1 cellular context compared by ENCODE assay signal in genomic region chr3:101561630-101562328, GRCh38.
A peak's percentile ranks its signal among the peaks of the same experiment; 100 is the strongest.
TF ChIP-seq lines count a peak whose summit lies in the region.

Gene TRMT10C (plus strand): TSS chr3:101561868. CDS start chr3:101564782, 2,914 bp downstream.

TF ChIP-seq in K562, 482 proteins besides CTCF, POLR2A, EP300 and RAD21 (continued from another document and continues in another):
- TF ChIP-seq ZNF655 (CRISPR knock-in tag; IDR thresholded peaks at IDR 0.05) (no peak), HCFC1 (IDR thresholded peaks at IDR 0.05; ENCODE audit: low read depth, low read length) (peak; percentile 80), KAT7 (CRISPR knock-in tag; IDR thresholded peaks at IDR 0.05; ENCODE audit: borderline replicate concordance) (no peak), XRCC5 (IDR thresholded peaks at IDR 0.05; ENCODE audit: low read depth, low read length) (no peak), ZFPM2 (CRISPR knock-in tag; IDR thresholded peaks at IDR 0.05) (no peak), TFE3 (CRISPR knock-in tag; IDR thresholded peaks at IDR 0.05) (no peak), ZNF277 (CRISPR knock-in tag; IDR thresholded peaks at IDR 0.05; ENCODE audit: borderline replicate concordance) (no peak), NCOA6 (IDR thresholded peaks at IDR 0.05) (no peak), DIDO1 (tag; IDR thresholded peaks at IDR 0.05; ENCODE audit: low read depth) (peak; percentile 76), HINFP (tag; conservative IDR thresholded peaks at IDR 0.05; ENCODE audit: low read depth) (no peak), SRSF1 (IDR thresholded peaks at IDR 0.05; ENCODE audit: low read depth, low read length) (no peak), POLR3A (IDR thresholded peaks at IDR 0.05; ENCODE audit: borderline replicate concordance, extremely low read depth, insufficient read depth, insufficient read length) (no peak), NR1H2 (CRISPR knock-in tag; IDR thresholded peaks at IDR 0.05) (no peak), E2F3 (CRISPR knock-in tag; IDR thresholded peaks at IDR 0.05) (no peak), SETDB1 (IDR thresholded peaks at IDR 0.05; ENCODE audit: low read length) (no peak), PURB (CRISPR knock-in tag; IDR thresholded peaks at IDR 0.05; ENCODE audit: low read depth) (no peak), ARID2 (IDR thresholded peaks at IDR 0.05) (no peak), KLF6 (CRISPR knock-in tag; IDR thresholded peaks at IDR 0.05; ENCODE audit: borderline replicate concordance) (no peak), ZBTB11 (CRISPR knock-in tag; IDR thresholded peaks at IDR 0.05) (peak in 1 of 3 experiments; percentile 56; a peak in 2 of 6 replicates), ZNF830 (CRISPR knock-in tag; IDR thresholded peaks at IDR 0.05) (no peak), ZSCAN29 (IDR thresholded peaks at IDR 0.05) (peak; percentile 86), MXI1 (IDR thresholded peaks at IDR 0.05; ENCODE audit: low read depth, low read length) (no peak), PYGO2 (tag; IDR thresholded peaks at IDR 0.05) (no peak), E4F1 (CRISPR knock-in tag; IDR thresholded peaks at IDR 0.05; ENCODE audit: borderline replicate concordance) (no peak), ELF2 (CRISPR knock-in tag; IDR thresholded peaks at IDR 0.05) (no peak), NFXL1 (CRISPR knock-in tag; IDR thresholded peaks at IDR 0.05) (no peak), ZBTB9 (CRISPR knock-in tag; IDR thresholded peaks at IDR 0.05) (no peak), RBM15 (IDR thresholded peaks at IDR 0.05; ENCODE audit: insufficient read depth, low read length) (no peak), DNMT1 (IDR thresholded peaks at IDR 0.05) (no peak), LARP7 (IDR thresholded peaks at IDR 0.05) (no peak), HOXB6 (CRISPR knock-in tag; IDR thresholded peaks at IDR 0.05; ENCODE audit: borderline replicate concordance) (no peak), TAF15 (IDR thresholded peaks at IDR 0.05; ENCODE audit: low read depth, low read length) (no peak), MTA2 (IDR thresholded peaks at IDR 0.05; ENCODE audit: low read depth) (no peak), PHF8 (IDR thresholded peaks at IDR 0.05; ENCODE audit: borderline replicate concordance, low read length) (peak; percentile 65; the same call in 1 of the 2 replicates), ZKSCAN3 (CRISPR knock-in tag; IDR thresholded peaks at IDR 0.05) (no peak), ZNF217 (CRISPR knock-in tag; IDR thresholded peaks at IDR 0.05) (no peak), TFAP4 (CRISPR knock-in tag; IDR thresholded peaks at IDR 0.05; ENCODE audit: borderline replicate concordance) (peak; percentile 68; the same call in 1 of the 2 replicates), TSC22D4 (tag; IDR thresholded peaks at IDR 0.05) (no peak), CLOCK (CRISPR knock-in tag; IDR thresholded peaks at IDR 0.05; ENCODE audit: borderline replicate concordance) (no peak), HNRNPH1 (optimal IDR thresholded peaks at IDR 0.05; ENCODE audit: low read depth, low read length) (no peak), MCM3 (IDR thresholded peaks at IDR 0.05) (no peak), ZNF347 (CRISPR knock-in tag; IDR thresholded peaks at IDR 0.05; ENCODE audit: low read depth) (no peak), ZNF583 (CRISPR knock-in tag; IDR thresholded peaks at IDR 0.05) (no peak), ELK1 (CRISPR knock-in tag; IDR thresholded peaks at IDR 0.05) (no peak), ARNT (IDR thresholded peaks at IDR 0.05) (no peak), EHMT2 (IDR thresholded peaks at IDR 0.05) (peak; percentile 83), SMARCA4 (IDR thresholded peaks at IDR 0.05) (no peak), FOXO4 (CRISPR knock-in tag; IDR thresholded peaks at IDR 0.05) (no peak), SIN3A (IDR thresholded peaks at IDR 0.05; ENCODE audit: borderline replicate concordance in 2 of 2, control insufficient read depth in 1 of 2, low read depth in 2 of 2, low read length in 2 of 2) (peak in 1 of 2 experiments; percentile 81; a peak in 1 of 4 replicates)
